8 cellular contexts compared by ENCODE assay signal in the genomic region with DNA sequence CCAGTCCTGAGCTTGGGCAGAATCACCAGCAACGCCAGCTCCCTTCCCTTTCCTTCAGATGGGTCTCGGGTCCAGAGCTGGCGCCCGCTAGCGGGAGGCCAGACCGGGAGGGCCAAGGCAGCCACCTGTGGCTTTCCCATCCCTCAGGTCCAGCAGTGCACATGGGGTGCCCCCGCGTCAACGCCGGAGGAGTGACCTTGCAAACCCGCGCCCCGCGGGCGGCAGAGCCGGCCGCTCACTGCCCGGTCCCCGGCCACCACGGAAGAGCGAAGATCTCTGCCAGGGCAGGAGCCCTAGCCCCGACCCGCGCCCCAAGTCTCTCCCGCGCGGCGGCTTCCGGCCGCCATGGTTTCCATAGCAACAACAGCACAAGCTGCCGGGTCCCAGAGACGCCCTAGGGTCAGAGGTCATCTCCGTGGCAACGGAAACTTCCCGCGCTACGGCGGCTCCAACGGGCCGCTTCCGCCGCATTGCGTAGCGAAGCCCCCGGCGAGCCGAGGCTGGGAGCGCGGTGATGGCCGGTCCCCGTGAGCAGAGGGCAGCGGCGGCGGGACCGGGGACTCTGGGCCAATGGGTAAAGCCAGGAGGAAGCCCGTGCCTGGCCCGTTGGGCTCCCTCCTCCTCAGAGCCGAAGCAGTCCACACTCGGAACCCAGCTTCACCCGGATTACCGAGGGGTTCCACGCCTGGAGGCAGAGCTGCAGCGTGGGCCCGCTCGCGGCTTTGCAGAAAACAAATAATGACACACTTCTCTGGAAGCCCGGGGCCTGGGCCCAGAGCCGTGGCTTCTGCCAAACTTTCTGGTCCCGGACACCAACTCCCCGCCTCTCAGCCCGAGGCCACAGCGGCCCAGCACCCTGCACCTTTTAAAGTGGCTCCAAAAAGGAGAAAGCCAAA. TPM values are rescaled to one million over a fixed set of nuclear protein-coding genes. Genes with fewer than 3 reads are reported as not detected.
A peak's percentile ranks its signal among the peaks of the same experiment; 100 is the strongest.
DNase-seq lines count a peak whose midpoint lies in the region; ATAC-seq and TF ChIP-seq lines count a peak whose summit lies in the region.

No MANE protein-coding gene starts in this region.

- peaks cover 32% of the 10 kb centered on the region for H3K27me3 Mint-ChIP-seq in progenitor cell of endocrine pancreas

- no peaks in the 10 kb centered on the region for H3K79me2 ChIP-seq in SU-DHL-6 (ENCODE audit: insufficient read depth, low read length)

- TF ChIP-seq CTCF in SU-DHL-6 (IDR thresholded peaks at IDR 0.05; ENCODE audit: insufficient read depth, low read length, poor library complexity, severe bottlenecking) (no peak), right atrium auricular region (IDR thresholded peaks at IDR 0.05) (peak in 1 of 2 donors; percentile 36), progenitor cell of endocrine pancreas (IDR thresholded peaks at IDR 0.05; ENCODE audit: unreplicated experiment) (peak; percentile 48), upper lobe of right lung (IDR thresholded peaks at IDR 0.05) (peak; percentile 29)

- peak overlapping the region; percentile 95 for H2AFZ ChIP-seq in SU-DHL-6 (ENCODE audit: low read depth, low read length, severe bottlenecking)

- H3K4me1 Mint-ChIP-seq in progenitor cell of endocrine pancreas (ENCODE audit: low read depth) = peaks cover 7% of the 10 kb centered on the region

- H3K4me3 Mint-ChIP-seq in progenitor cell of endocrine pancreas (ENCODE audit: low read depth) = peak overlapping the region; percentile 85

- no peaks in the 10 kb centered on the region for H3K36me3 ChIP-seq in SU-DHL-6 (ENCODE audit: low read length)
- no peaks in the 10 kb centered on the region for H3K36me3 ChIP-seq in right atrium auricular region
- no peaks in the 10 kb centered on the region for H3K36me3 ChIP-seq in upper lobe of right lung

- H3K9me3 Mint-ChIP-seq in progenitor cell of endocrine pancreas (ENCODE audit: low read depth) = no peaks in the 10 kb centered on the region

- H3K9ac ChIP-seq in SU-DHL-6 (ENCODE audit: low read length) = peak overlapping the region; percentile 57

- H3K36me3 Mint-ChIP-seq in progenitor cell of endocrine pancreas (ENCODE audit: insufficient read depth) = no peaks in the 10 kb centered on the region

- no peaks in the 10 kb centered on the region for H3K9me3 ChIP-seq in SU-DHL-6 (ENCODE audit: insufficient read depth, low read length)
- no peaks in the 10 kb centered on the region for H3K9me3 ChIP-seq in right atrium auricular region
- H3K9me3 ChIP-seq in upper lobe of right lung = no peaks in the 10 kb centered on the region

- peak overlapping the region; percentile 56 for H3K4me2 ChIP-seq in SU-DHL-6 (ENCODE audit: low read depth, low read length, poor library complexity, severe bottlenecking)

- H3K27ac Mint-ChIP-seq in progenitor cell of endocrine pancreas = peak overlapping the region; percentile 95

- intact Hi-C loops in upper lobe of right lung (cut with DNase I) = no loop called here

- H3K27ac ChIP-seq in SU-DHL-6 (ENCODE audit: low read depth, low read length) (no peak overlapping the region), right atrium auricular region (peak overlapping the region; percentile 85 to 89), upper lobe of right lung (peak overlapping the region; percentile 88)

- H4K20me1 ChIP-seq in SU-DHL-6 (ENCODE audit: low read depth, low read length) = no peaks in the 10 kb centered on the region

- ATAC-seq in GM21723 (IDR thresholded peaks at IDR 0.05; ENCODE audit: unreplicated experiment) (peak; percentile 97), upper lobe of right lung (peak; percentile 97)

- peaks cover 0 to 16% of the 10 kb centered on the region in 2 donors for H3K4me1 ChIP-seq in right atrium auricular region
- peaks cover 11% of the 10 kb centered on the region for H3K4me1 ChIP-seq in upper lobe of right lung

- peak overlapping the region; percentile 67 for H3K4me3 ChIP-seq in SU-DHL-6 (ENCODE audit: insufficient read depth, low read length, poor library complexity, severe bottlenecking)
- H3K4me3 ChIP-seq in right atrium auricular region = peak overlapping the region; percentile 88 to 89
- H3K4me3 ChIP-seq in upper lobe of right lung = peak overlapping the region; percentile 94

- H3K27me3 ChIP-seq in SU-DHL-6 (ENCODE audit: low read length) (no peaks in the 10 kb centered on the region), right atrium auricular region (no peaks in the 10 kb centered on the region), upper lobe of right lung (no peaks in the 10 kb centered on the region)

- peak; percentile 96 for DNase-seq in DMS79 (lab: John Stamatoyannopoulos, UW)
- peak; percentile 74 for DNase-seq in M059J (ENCODE audit: low read depth)
- peak; percentile 37 to 93 (median 84) for DNase-seq in amygdala (lab: John Stamatoyannopoulos, UW)
- peak; percentile 95 for DNase-seq in right atrium auricular region (ENCODE audit: low spot score)
- DNase-seq in progenitor cell of endocrine pancreas (ENCODE audit: low spot score, unreplicated experiment) = peak; percentile 91
- peak; percentile 96 for DNase-seq in upper lobe of right lung

- H3F3A ChIP-seq in SU-DHL-6 (ENCODE audit: insufficient read depth) = no peaks in the 10 kb centered on the region

- H3K9me2 ChIP-seq in SU-DHL-6 (replicated peaks; ENCODE audit: insufficient read depth, low read length) = no peaks in the 10 kb centered on the region

RNA-seq across cellular contexts. Expression of a gene that starts 7.4 kb away (rescaled TPM):
- total RNA-seq in M059J (2014; rRNA removed; shearing (Covaris generic)) = not detected in 2 replicates
- total RNA-seq in right atrium auricular region (1 to 10 TPM; 1.3 to 1.7 TPM), progenitor cell of endocrine pancreas (4.6 and 5.0 TPM in 2 replicates), upper lobe of right lung (2.0 TPM)
